5 cellular contexts compared by ENCODE assay signal in the genomic region with DNA sequence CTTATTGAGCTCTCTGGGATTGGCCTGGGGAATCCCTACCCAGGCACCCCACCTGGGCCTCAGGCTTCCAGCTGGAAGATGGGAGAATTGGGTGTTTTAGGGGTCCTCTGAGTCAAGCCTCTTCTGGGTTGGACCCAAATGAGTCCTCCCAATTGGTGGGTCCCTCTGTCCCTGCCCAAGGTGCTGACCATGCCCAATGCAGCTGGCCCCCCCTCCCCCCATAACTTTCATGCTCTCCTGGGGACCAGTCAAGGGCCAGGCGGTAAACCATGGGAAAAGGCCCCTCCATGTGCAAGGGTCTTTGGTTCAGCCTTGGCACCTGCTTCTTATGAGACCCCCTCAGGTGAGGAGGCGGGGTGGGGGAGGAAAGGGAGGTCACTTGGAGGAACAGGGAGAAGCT.
TF ChIP-seq lines count a peak whose summit lies in the region.

No MANE protein-coding gene starts in this region.

TF ChIP-seq in SK-N-SH, 30 proteins besides CTCF, POLR2A, EP300 and RAD21:
- TF ChIP-seq TCF12 (IDR thresholded peaks at IDR 0.05): no peak
- no peak for TF ChIP-seq RFX5 (IDR thresholded peaks at IDR 0.05; ENCODE audit: low read length)
- TF ChIP-seq FOXM1 (IDR thresholded peaks at IDR 0.05; ENCODE audit: low read depth): no peak
- TF ChIP-seq TEAD4 (IDR thresholded peaks at IDR 0.05; ENCODE audit: borderline replicate concordance, insufficient read depth): no peak
- TF ChIP-seq, protein P1, sequence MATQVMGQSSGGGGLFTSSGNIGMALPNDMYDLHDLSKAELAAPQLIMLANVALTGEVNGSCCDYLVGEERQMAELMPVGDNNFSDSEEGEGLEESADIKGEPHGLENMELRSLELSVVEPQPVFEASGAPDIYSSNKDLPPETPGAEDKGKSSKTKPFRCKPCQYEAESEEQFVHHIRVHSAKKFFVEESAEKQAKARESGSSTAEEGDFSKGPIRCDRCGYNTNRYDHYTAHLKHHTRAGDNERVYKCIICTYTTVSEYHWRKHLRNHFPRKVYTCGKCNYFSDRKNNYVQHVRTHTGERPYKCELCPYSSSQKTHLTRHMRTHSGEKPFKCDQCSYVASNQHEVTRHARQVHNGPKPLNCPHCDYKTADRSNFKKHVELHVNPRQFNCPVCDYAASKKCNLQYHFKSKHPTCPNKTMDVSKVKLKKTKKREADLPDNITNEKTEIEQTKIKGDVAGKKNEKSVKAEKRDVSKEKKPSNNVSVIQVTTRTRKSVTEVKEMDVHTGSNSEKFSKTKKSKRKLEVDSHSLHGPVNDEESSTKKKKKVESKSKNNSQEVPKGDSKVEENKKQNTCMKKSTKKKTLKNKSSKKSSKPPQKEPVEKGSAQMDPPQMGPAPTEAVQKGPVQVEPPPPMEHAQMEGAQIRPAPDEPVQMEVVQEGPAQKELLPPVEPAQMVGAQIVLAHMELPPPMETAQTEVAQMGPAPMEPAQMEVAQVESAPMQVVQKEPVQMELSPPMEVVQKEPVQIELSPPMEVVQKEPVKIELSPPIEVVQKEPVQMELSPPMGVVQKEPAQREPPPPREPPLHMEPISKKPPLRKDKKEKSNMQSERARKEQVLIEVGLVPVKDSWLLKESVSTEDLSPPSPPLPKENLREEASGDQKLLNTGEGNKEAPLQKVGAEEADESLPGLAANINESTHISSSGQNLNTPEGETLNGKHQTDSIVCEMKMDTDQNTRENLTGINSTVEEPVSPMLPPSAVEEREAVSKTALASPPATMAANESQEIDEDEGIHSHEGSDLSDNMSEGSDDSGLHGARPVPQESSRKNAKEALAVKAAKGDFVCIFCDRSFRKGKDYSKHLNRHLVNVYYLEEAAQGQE (IDR thresholded peaks at IDR 0.05; ENCODE audit: low read depth, low read length): peak; percentile 82
- no peak for TF ChIP-seq RXRA (IDR thresholded peaks at IDR 0.05; ENCODE audit: borderline replicate concordance, low read depth)
- TF ChIP-seq RCOR1 (IDR thresholded peaks at IDR 0.05; ENCODE audit: low read length): no peak
- TF ChIP-seq MEF2A (IDR thresholded peaks at IDR 0.05; ENCODE audit: borderline replicate concordance, low read depth): no peak
TF ChIP-seq in SK-N-SH: peak in this region for 1.

TF ChIP-seq in SK-N-SH treated with all-trans-retinoic acid at 6 μM for 48 hours, 23 proteins besides CTCF, POLR2A, EP300 and RAD21 (continues in another document):
- TF ChIP-seq ZNF70 (CRISPR knock-in tag; IDR thresholded peaks at IDR 0.05) (no peak), CSDC2 (CRISPR knock-in tag; IDR thresholded peaks at IDR 0.05) (no peak), ZNF8 (CRISPR knock-in tag; IDR thresholded peaks at IDR 0.05) (no peak), OSR1 (CRISPR knock-in tag; IDR thresholded peaks at IDR 0.05) (no peak), ZC3H10 (CRISPR knock-in tag; IDR thresholded peaks at IDR 0.05) (no peak), ZNF565 (CRISPR knock-in tag; conservative IDR thresholded peaks at IDR 0.05; ENCODE audit: low read depth) (no peak), ESRRG (CRISPR knock-in tag; IDR thresholded peaks at IDR 0.05) (no peak), ZFP3 (CRISPR knock-in tag; IDR thresholded peaks at IDR 0.05) (no peak), PPARA (CRISPR knock-in tag; IDR thresholded peaks at IDR 0.05; ENCODE audit: borderline replicate concordance) (no peak)
- TF ChIP-seq, protein P2, sequence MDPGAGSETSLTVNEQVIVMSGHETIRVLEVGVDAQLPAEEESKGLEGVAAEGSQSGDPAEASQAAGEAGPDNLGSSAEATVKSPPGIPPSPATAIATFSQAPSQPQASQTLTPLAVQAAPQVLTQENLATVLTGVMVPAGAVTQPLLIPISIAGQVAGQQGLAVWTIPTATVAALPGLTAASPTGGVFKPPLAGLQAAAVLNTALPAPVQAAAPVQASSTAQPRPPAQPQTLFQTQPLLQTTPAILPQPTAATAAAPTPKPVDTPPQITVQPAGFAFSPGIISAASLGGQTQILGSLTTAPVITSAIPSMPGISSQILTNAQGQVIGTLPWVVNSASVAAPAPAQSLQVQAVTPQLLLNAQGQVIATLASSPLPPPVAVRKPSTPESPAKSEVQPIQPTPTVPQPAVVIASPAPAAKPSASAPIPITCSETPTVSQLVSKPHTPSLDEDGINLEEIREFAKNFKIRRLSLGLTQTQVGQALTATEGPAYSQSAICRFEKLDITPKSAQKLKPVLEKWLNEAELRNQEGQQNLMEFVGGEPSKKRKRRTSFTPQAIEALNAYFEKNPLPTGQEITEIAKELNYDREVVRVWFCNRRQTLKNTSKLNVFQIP (CRISPR knock-in tag; IDR thresholded peaks at IDR 0.05; ENCODE audit: borderline replicate concordance, low read depth): no peak
- TF ChIP-seq, protein P3, sequence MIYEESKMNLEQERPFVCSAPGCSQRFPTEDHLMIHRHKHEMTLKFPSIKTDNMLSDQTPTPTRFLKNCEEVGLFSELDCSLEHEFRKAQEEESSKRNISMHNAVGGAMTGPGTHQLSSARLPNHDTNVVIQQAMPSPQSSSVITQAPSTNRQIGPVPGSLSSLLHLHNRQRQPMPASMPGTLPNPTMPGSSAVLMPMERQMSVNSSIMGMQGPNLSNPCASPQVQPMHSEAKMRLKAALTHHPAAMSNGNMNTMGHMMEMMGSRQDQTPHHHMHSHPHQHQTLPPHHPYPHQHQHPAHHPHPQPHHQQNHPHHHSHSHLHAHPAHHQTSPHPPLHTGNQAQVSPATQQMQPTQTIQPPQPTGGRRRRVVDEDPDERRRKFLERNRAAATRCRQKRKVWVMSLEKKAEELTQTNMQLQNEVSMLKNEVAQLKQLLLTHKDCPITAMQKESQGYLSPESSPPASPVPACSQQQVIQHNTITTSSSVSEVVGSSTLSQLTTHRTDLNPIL (CRISPR knock-in tag; IDR thresholded peaks at IDR 0.05; ENCODE audit: low read depth): no peak

TF ChIP-seq in GM23338, 12 proteins besides CTCF, POLR2A, EP300 and RAD21:
- TF ChIP-seq, protein P1 (IDR thresholded peaks at IDR 0.05; ENCODE audit: unreplicated experiment): peak; percentile 52
- no peak for TF ChIP-seq STAT1 (IDR thresholded peaks at IDR 0.05; ENCODE audit: unreplicated experiment)
TF ChIP-seq in GM23338: peak in this region for 1.

TF ChIP-seq in Ishikawa, 13 proteins besides CTCF, POLR2A, EP300 and RAD21:
- TF ChIP-seq TAF1 (IDR thresholded peaks at IDR 0.05; ENCODE audit: low read depth): no peak
- TF ChIP-seq, protein P1 (IDR thresholded peaks at IDR 0.05; ENCODE audit: low read depth): peak; percentile 78

TF ChIP-seq in K562, 482 proteins besides CTCF, POLR2A, EP300 and RAD21:
- TF ChIP-seq, protein P4, sequence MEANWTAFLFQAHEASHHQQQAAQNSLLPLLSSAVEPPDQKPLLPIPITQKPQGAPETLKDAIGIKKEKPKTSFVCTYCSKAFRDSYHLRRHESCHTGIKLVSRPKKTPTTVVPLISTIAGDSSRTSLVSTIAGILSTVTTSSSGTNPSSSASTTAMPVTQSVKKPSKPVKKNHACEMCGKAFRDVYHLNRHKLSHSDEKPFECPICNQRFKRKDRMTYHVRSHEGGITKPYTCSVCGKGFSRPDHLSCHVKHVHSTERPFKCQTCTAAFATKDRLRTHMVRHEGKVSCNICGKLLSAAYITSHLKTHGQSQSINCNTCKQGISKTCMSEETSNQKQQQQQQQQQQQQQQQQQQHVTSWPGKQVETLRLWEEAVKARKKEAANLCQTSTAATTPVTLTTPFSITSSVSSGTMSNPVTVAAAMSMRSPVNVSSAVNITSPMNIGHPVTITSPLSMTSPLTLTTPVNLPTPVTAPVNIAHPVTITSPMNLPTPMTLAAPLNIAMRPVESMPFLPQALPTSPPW (CRISPR knock-in tag; IDR thresholded peaks at IDR 0.05): 0 out of 2 replicates have a peak, but pooled peaks have one; percentile 19
- no peak for TF ChIP-seq TAF9B (IDR thresholded peaks at IDR 0.05; ENCODE audit: partially characterized antibody)
